ENCODE assay signal across 1 cellular context in genomic region chr1:45403298-45404079, GRCh38.
A peak's percentile ranks its signal among the peaks of the same experiment; 100 is the strongest.
TF ChIP-seq lines count a peak whose summit lies in the region.

No MANE protein-coding gene starts in this region.

TF ChIP-seq in K562, 482 proteins besides CTCF, POLR2A, EP300 and RAD21 (continued from another document):
- TF ChIP-seq ZNF316 (IDR thresholded peaks at IDR 0.05) (peak; percentile 93), FOXM1 (IDR thresholded peaks at IDR 0.05; ENCODE audit: low read depth) (peak; percentile 31; the same call in 1 of the 2 replicates), FOXM1 (CRISPR knock-in tag; IDR thresholded peaks at IDR 0.05; ENCODE audit: low read depth) (no peak), CEBPG (CRISPR knock-in tag; IDR thresholded peaks at IDR 0.05) (no peak), CEBPG (tag; conservative IDR thresholded peaks at IDR 0.05 in 1 of 2, IDR thresholded peaks at IDR 0.05 in 1 of 2) (peak in 1 of 2 experiments; percentile 40; a peak in 1 of 4 replicates), HMGN3 (IDR thresholded peaks at IDR 0.05; ENCODE audit: borderline replicate concordance, extremely low read depth, insufficient read length, low read depth, low read length) (no peak), MAFF (IDR thresholded peaks at IDR 0.05; ENCODE audit: low read length) (peak; percentile 14; the same call in 1 of the 2 replicates), MAFG (tag; conservative IDR thresholded peaks at IDR 0.05) (peak; percentile 65), ZNF134 (CRISPR knock-in tag; conservative IDR thresholded peaks at IDR 0.05) (peak; percentile 76; the same call in 1 of the 2 replicates), SMAD3 (CRISPR knock-in tag; conservative IDR thresholded peaks at IDR 0.05) (0 out of 2 replicates have a peak, but pooled peaks have one; percentile 26), MTA2 (IDR thresholded peaks at IDR 0.05; ENCODE audit: low read depth) (0 out of 2 replicates have a peak, but pooled peaks have one; percentile 4), ETV1 (tag; conservative IDR thresholded peaks at IDR 0.05; ENCODE audit: low read depth) (peak; percentile 33; the same call in 1 of the 2 replicates), C11orf30 (IDR thresholded peaks at IDR 0.05; ENCODE audit: low read depth) (peak; percentile 69; the same call in 1 of the 2 replicates), ATF7 (IDR thresholded peaks at IDR 0.05) (peak; percentile 74), SMAD4 (CRISPR knock-in tag; conservative IDR thresholded peaks at IDR 0.05) (0 out of 2 replicates have a peak, but pooled peaks have one; percentile 39), ZNF780A (CRISPR knock-in tag; IDR thresholded peaks at IDR 0.05) (no peak), KLF13 (tag; IDR thresholded peaks at IDR 0.05; ENCODE audit: borderline replicate concordance, low read depth) (no peak), JUND (IDR thresholded peaks at IDR 0.05; ENCODE audit: borderline replicate concordance, low read depth, low read length) (no peak), JUND (tag; IDR thresholded peaks at IDR 0.05; ENCODE audit: borderline replicate concordance, low read depth, low read length) (peak; percentile 40; the same call in 1 of the 3 replicates), HNRNPL (IDR thresholded peaks at IDR 0.05; ENCODE audit: low read depth, low read length) (no peak), JUNB (CRISPR knock-in tag; conservative IDR thresholded peaks at IDR 0.05) (no peak), ARID1B (IDR thresholded peaks at IDR 0.05) (peak; percentile 18; the same call in 1 of the 2 replicates), SMARCA5 (IDR thresholded peaks at IDR 0.05) (no peak), ZBTB17 (CRISPR knock-in tag; IDR thresholded peaks at IDR 0.05) (peak; percentile 62; the same call in 1 of the 2 replicates), NCOA6 (IDR thresholded peaks at IDR 0.05) (no peak), NR1H2 (CRISPR knock-in tag; IDR thresholded peaks at IDR 0.05) (no peak)
- TF ChIP-seq, protein P1, sequence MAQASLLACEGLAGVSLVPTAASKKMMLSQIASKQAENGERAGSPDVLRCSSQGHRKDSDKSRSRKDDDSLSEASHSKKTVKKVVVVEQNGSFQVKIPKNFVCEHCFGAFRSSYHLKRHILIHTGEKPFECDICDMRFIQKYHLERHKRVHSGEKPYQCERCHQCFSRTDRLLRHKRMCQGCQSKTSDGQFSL (CRISPR knock-in tag; IDR thresholded peaks at IDR 0.05) = no peak
- TF ChIP-seq, protein P1 (tag; IDR thresholded peaks at IDR 0.05) = no peak
- TF ChIP-seq, protein P2, sequence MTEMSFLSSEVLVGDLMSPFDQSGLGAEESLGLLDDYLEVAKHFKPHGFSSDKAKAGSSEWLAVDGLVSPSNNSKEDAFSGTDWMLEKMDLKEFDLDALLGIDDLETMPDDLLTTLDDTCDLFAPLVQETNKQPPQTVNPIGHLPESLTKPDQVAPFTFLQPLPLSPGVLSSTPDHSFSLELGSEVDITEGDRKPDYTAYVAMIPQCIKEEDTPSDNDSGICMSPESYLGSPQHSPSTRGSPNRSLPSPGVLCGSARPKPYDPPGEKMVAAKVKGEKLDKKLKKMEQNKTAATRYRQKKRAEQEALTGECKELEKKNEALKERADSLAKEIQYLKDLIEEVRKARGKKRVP (CRISPR knock-in tag; IDR thresholded peaks at IDR 0.05) = peak; percentile 69
- TF ChIP-seq, protein P3, sequence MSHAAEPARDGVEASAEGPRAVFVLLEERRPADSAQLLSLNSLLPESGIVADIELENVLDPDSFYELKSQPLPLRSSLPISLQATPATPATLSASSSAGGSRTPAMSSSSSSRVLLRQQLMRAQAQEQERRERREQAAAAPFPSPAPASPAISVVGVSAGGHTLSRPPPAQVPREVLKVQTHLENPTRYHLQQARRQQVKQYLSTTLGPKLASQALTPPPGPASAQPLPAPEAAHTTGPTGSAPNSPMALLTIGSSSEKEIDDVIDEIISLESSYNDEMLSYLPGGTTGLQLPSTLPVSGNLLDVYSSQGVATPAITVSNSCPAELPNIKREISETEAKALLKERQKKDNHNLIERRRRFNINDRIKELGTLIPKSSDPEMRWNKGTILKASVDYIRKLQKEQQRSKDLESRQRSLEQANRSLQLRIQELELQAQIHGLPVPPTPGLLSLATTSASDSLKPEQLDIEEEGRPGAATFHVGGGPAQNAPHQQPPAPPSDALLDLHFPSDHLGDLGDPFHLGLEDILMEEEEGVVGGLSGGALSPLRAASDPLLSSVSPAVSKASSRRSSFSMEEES (CRISPR knock-in tag; IDR thresholded peaks at IDR 0.05) = 0 out of 2 replicates have a peak, but pooled peaks have one; percentile 7
